Comparison of ENCODE assay signal across 26 cellular contexts in genomic region chr3:27532426-27532825, GRCh38. TPM values are rescaled to one million over a fixed set of nuclear protein-coding genes. Genes with fewer than 3 reads are reported as not detected.
DNase-seq lines count a peak whose midpoint lies in the region; ATAC-seq, FAIRE-seq and TF ChIP-seq lines count a peak whose summit lies in the region.
"Had no signal": no experiment of that assay in that cellular context is flagged by ENCODE, and none has a peak within 500 bp of the region (broad histone marks: within the 10 kb centered on the region; RNA-seq: fewer than 3 reads in every experiment).

No MANE protein-coding gene starts in this region.

- H3K36me3 ChIP-seq in ES-I3 (ENCODE audit: insufficient read depth, low read length) = no peaks in the 10 kb centered on the region
- H3K36me3 ChIP-seq in PC-3 (ENCODE audit: low read depth, low read length) = no peaks in the 10 kb centered on the region
- H3K36me3 ChIP-seq in neural progenitor cell = no peaks in the 10 kb centered on the region
- H3K36me3 ChIP-seq: esophagus squamous epithelium, sigmoid colon, suprapubic skin had no signal

- H3K36me3 Mint-ChIP-seq in neural progenitor cell = no peaks in the 10 kb centered on the region
- no peaks in the 10 kb centered on the region for H3K36me3 Mint-ChIP-seq in activated CD8-positive, alpha-beta T cell treated with anti-CD3 and anti-CD28 coated beads, Interleukin-2, amount 10 ng/mL, durations not matched to agents 7 days and 5 days (ENCODE audit: low read depth)
- H3K36me3 Mint-ChIP-seq: activated naive CD8-positive, alpha-beta T cell treated with anti-CD3 and anti-CD28 coated beads, Interleukin-2, amount 10 ng/mL, durations not matched to agents 7 days and 5 days; CD14-positive monocyte had no signal

- H3K4me1 Mint-ChIP-seq in neural progenitor cell = peaks cover 19% of the 10 kb centered on the region
- H3K4me1 Mint-ChIP-seq in activated CD8-positive, alpha-beta T cell treated with anti-CD3 and anti-CD28 coated beads, Interleukin-2, amount 10 ng/mL, durations not matched to agents 7 days and 5 days (ENCODE audit: low read depth) = peaks cover 13% of the 10 kb centered on the region

- H2AFZ ChIP-seq in PC-3 (ENCODE audit: low read length) (no peak overlapping the region), neural progenitor cell (replicated peaks) (no peak overlapping the region)

- no TSS peak for BruUV-seq in PC-3 (replicated peaks; lab: Mats Ljungman, UMichigan)

- intact Hi-C loops in PC-3 (cut with micrococcal nuclease) = no loop called here

- no peak overlapping the region for H3K4me3 Mint-ChIP-seq in neural progenitor cell
- H3K4me3 Mint-ChIP-seq in activated CD8-positive, alpha-beta T cell treated with anti-CD3 and anti-CD28 coated beads, Interleukin-2, amount 10 ng/mL, durations not matched to agents 7 days and 5 days = no peak overlapping the region
- H3K4me3 Mint-ChIP-seq: activated CD4-positive, alpha-beta T cell treated with anti-CD3 and anti-CD28 coated beads, Interleukin-2, amount 10 ng/mL, durations not matched to agents 7 days and 5 days; activated naive CD8-positive, alpha-beta T cell treated with anti-CD3 and anti-CD28 coated beads, Interleukin-2, amount 10 ng/mL, durations not matched to agents 7 days and 5 days; activated T-helper 17 cell treated with anti-CD3 and anti-CD28 coated beads, Interleukin-2, amount 50 U/mL, for 72 hours; CD14-positive monocyte; nephron had no signal

- POLR2A ChIA-PET in PC-3 (lab: Charles Lee; ENCODE audit: unreplicated experiment) = no interaction called here
- POLR2A ChIA-PET in activated CD8-positive, alpha-beta T cell treated with anti-CD3 and anti-CD28 coated beads, Interleukin-2, amount 10 ng/mL, durations not matched to agents 7 days and 5 days (lab: Charles Lee) = interaction anchor here (1.0 kb wide), 1 partner anchor 48 kb away, joined by 4 read pairs; the partner anchor contains the start of gene SLC4A7

- DNase-seq in PC-3 (no peak), epithelial cell of prostate (ENCODE audit: low read depth, low spot score) (no peak), neural progenitor cell (ENCODE audit: low spot score) (peak; percentile 64), NCI-H1930 (lab: John Stamatoyannopoulos, UW) (no peak), SIG-M5 (lab: John Stamatoyannopoulos, UW) (no peak), GM19239 (ENCODE audit: insufficient read length, low spot score) (no peak)
- DNase-seq in activated CD8-positive, alpha-beta T cell treated with anti-CD3 and anti-CD28 coated beads, Interleukin-2, amount 10 ng/mL, durations not matched to agents 7 days and 5 days = no peak
- DNase-seq: activated CD4-positive, alpha-beta T cell treated with anti-CD3 and anti-CD28 coated beads, Interleukin-2, amount 10 ng/mL, durations not matched to agents 7 days and 5 days; activated naive CD8-positive, alpha-beta T cell treated with anti-CD3 and anti-CD28 coated beads, Interleukin-2, amount 10 ng/mL, durations not matched to agents 7 days and 5 days; effector CD8-positive, alpha-beta T cell; esophagus squamous epithelium; NCI-H1092; NCI-H2029 treated with DMSO at 0.1 percent for 48 hours; NCI-H345; posterior cingulate gyrus; sigmoid colon; T-helper 2 cell had no signal

- H3K9me3 Mint-ChIP-seq in neural progenitor cell = no peaks in the 10 kb centered on the region
- no peaks in the 10 kb centered on the region for H3K9me3 Mint-ChIP-seq in activated CD8-positive, alpha-beta T cell treated with anti-CD3 and anti-CD28 coated beads, Interleukin-2, amount 10 ng/mL, durations not matched to agents 7 days and 5 days (ENCODE audit: insufficient read depth)
- H3K9me3 Mint-ChIP-seq: activated CD4-positive, alpha-beta T cell treated with anti-CD3 and anti-CD28 coated beads, Interleukin-2, amount 10 ng/mL, durations not matched to agents 7 days and 5 days; activated naive CD8-positive, alpha-beta T cell treated with anti-CD3 and anti-CD28 coated beads, Interleukin-2, amount 10 ng/mL, durations not matched to agents 7 days and 5 days; activated T-helper 17 cell treated with anti-CD3 and anti-CD28 coated beads, Interleukin-2, amount 50 U/mL, for 72 hours; CD14-positive monocyte; nephron had no signal

- H4K20me1 ChIP-seq in PC-3 (ENCODE audit: low read length) (no peaks in the 10 kb centered on the region), neural progenitor cell (ENCODE audit: low read depth) (no peaks in the 10 kb centered on the region)

- no peak overlapping the region for H3K4me2 ChIP-seq in PC-3 (ENCODE audit: low read length)
- peak overlapping the region; percentile 69 for H3K4me2 ChIP-seq in neural progenitor cell

- no peak for FAIRE-seq in GM19239 (lab: Jason Lieb, UNC)
- FAIRE-seq: D721Med, HTR-8/SVneo, urothelium cell line had no signal

- H3K4me3 ChIP-seq in PC-3 (ENCODE audit: low read length) = no peak overlapping the region
- H3K4me3 ChIP-seq in neural progenitor cell = no peak overlapping the region
- H3K4me3 ChIP-seq: esophagus squamous epithelium, sigmoid colon, suprapubic skin had no signal

- no peak overlapping the region for H3K27ac Mint-ChIP-seq in neural progenitor cell
- no peak overlapping the region for H3K27ac Mint-ChIP-seq in activated CD8-positive, alpha-beta T cell treated with anti-CD3 and anti-CD28 coated beads, Interleukin-2, amount 10 ng/mL, durations not matched to agents 7 days and 5 days
- H3K27ac Mint-ChIP-seq: activated CD4-positive, alpha-beta T cell treated with anti-CD3 and anti-CD28 coated beads, Interleukin-2, amount 10 ng/mL, durations not matched to agents 7 days and 5 days; activated naive CD8-positive, alpha-beta T cell treated with anti-CD3 and anti-CD28 coated beads, Interleukin-2, amount 10 ng/mL, durations not matched to agents 7 days and 5 days had no signal

- H3K79me2 ChIP-seq in PC-3 (ENCODE audit: low read length) (no peaks in the 10 kb centered on the region), neural progenitor cell (ENCODE audit: low read depth) (no peaks in the 10 kb centered on the region)

- H3K9me3 ChIP-seq in ES-I3 (ENCODE audit: control insufficient read depth, insufficient read depth, low read length) = no peaks in the 10 kb centered on the region
- H3K9me3 ChIP-seq in PC-3 (ENCODE audit: low read length) = no peaks in the 10 kb centered on the region
- no peaks in the 10 kb centered on the region for H3K9me3 ChIP-seq in neural progenitor cell (ENCODE audit: low read depth)
- H3K9me3 ChIP-seq: esophagus squamous epithelium, sigmoid colon, suprapubic skin had no signal

- H3K4me1 ChIP-seq in ES-I3 (ENCODE audit: insufficient read depth, low read length) = peaks cover 50% of the 10 kb centered on the region
- H3K4me1 ChIP-seq in PC-3 (ENCODE audit: insufficient read depth, low read length) = peaks cover 41% of the 10 kb centered on the region
- H3K4me1 ChIP-seq in neural progenitor cell = peaks cover 20% of the 10 kb centered on the region

- peaks cover 4% of the 10 kb centered on the region for H3K27me3 Mint-ChIP-seq in neural progenitor cell (ENCODE audit: insufficient read depth, low read depth)
- no peaks in the 10 kb centered on the region for H3K27me3 Mint-ChIP-seq in activated CD8-positive, alpha-beta T cell treated with anti-CD3 and anti-CD28 coated beads, Interleukin-2, amount 10 ng/mL, durations not matched to agents 7 days and 5 days (ENCODE audit: low read depth)
- H3K27me3 Mint-ChIP-seq: activated CD4-positive, alpha-beta T cell treated with anti-CD3 and anti-CD28 coated beads, Interleukin-2, amount 10 ng/mL, durations not matched to agents 7 days and 5 days; activated T-helper 17 cell treated with anti-CD3 and anti-CD28 coated beads, Interleukin-2, amount 50 U/mL, for 72 hours had no signal

- peaks cover 18% of the 10 kb centered on the region for H3F3A ChIP-seq in PC-3 (ENCODE audit: low read length, unreplicated experiment)
- peaks cover 24% of the 10 kb centered on the region for H3F3A ChIP-seq in neural progenitor cell (ENCODE audit: low read depth)

- H3K27me3 ChIP-seq in PC-3 (ENCODE audit: low read length) (no peaks in the 10 kb centered on the region), neural progenitor cell (no peaks in the 10 kb centered on the region)
- H3K27me3 ChIP-seq: esophagus squamous epithelium, sigmoid colon, suprapubic skin had no signal

- CTCF ChIA-PET in PC-3 (lab: Charles Lee) = no interaction called here
- CTCF ChIA-PET in activated CD8-positive, alpha-beta T cell treated with anti-CD3 and anti-CD28 coated beads, Interleukin-2, amount 10 ng/mL, durations not matched to agents 7 days and 5 days (lab: Charles Lee) = no interaction called here

- H3K9ac ChIP-seq in ES-I3 (ENCODE audit: low read depth, low read length) (0 out of 2 replicates have a peak overlapping the region, but pooled peaks have one; percentile 1), PC-3 (ENCODE audit: low read length) (peak overlapping the region; percentile 86), neural progenitor cell (no peak overlapping the region)

- peak overlapping the region; percentile 97 for H3K27ac ChIP-seq in PC-3 (ENCODE audit: low read length)
- H3K27ac ChIP-seq in epithelial cell of prostate = peak overlapping the region; percentile 98
- peak overlapping the region; percentile 18 for H3K27ac ChIP-seq in neural progenitor cell

- ATAC-seq in PC-3 = no peak
- no peak for ATAC-seq in activated CD8-positive, alpha-beta T cell treated with anti-CD3 and anti-CD28 coated beads, Interleukin-2, amount 10 ng/mL, durations not matched to agents 7 days and 5 days
- ATAC-seq: activated T-helper 17 cell treated with anti-CD3 and anti-CD28 coated beads, Interleukin-2, amount 50 U/mL, for 72 hours; left lobe of liver had no signal

- TF ChIP-seq CTCF in PC-3 (conservative IDR thresholded peaks at IDR 0.05; ENCODE audit: low read depth, low read length) (no peak), neural progenitor cell (IDR thresholded peaks at IDR 0.05) (no peak)

- H3K9me2 ChIP-seq in PC-3 (replicated peaks; ENCODE audit: low read length) = no peaks in the 10 kb centered on the region

RNA-seq across cellular contexts. Expression of gene SLC4A7, which starts 48.2 kb away (rescaled TPM):
- 56.0 and 59.7 TPM in 2 replicates for total RNA-seq in PC-3 (2014; rRNA removed)
- 82.1 and 114 TPM in 2 replicates for total RNA-seq in neural progenitor cell (ENCODE audit: low replicate concordance)
- total RNA-seq in activated CD8-positive, alpha-beta T cell treated with anti-CD3 and anti-CD28 coated beads, Interleukin-2, amount 10 ng/mL, durations not matched to agents 7 days and 5 days = 10 to 100 TPM; 31.9 to 32.9 TPM

Comparison
In these comparisons a context has a peak if more than half of its experiments do, and no peak if none do; other contexts are left out.
1. H3K27ac ChIP-seq: peak in every context shown above with its lines; median percentile 98 in epithelial cell of prostate; 97 in PC-3; 18 in neural progenitor cell.